In the genomic region with DNA sequence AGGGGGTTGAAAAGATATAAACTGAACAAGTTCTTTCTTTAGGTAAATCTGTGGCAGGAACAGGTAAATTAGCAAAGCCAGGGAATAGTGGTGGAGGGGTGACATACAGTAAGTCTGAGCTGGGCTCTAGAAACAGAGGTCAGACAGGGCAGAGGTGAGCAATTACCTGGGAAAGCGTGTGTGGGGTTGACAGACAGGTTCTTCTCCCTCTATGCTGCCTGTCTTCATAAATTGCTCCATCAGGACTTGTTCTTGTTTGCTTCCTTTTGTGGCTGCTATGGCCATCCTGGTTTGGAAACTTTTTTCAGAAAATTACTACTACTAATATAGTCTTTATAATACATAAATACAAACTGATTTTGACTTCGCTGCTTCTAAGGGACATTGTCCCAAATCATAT, we compare ENCODE assay signal across 14 cellular contexts. TPM values are rescaled to one million over a fixed set of nuclear protein-coding genes. Genes with fewer than 3 reads are reported as not detected.
DNase-seq lines count a peak whose midpoint lies in the region; ATAC-seq, FAIRE-seq and TF ChIP-seq lines count a peak whose summit lies in the region.
"Had no signal": no experiment of that assay in that cellular context is flagged by ENCODE, and none has a peak within 500 bp of the region (broad histone marks: within the 10 kb centered on the region; RNA-seq: fewer than 3 reads in every experiment).

No MANE protein-coding gene starts in this region.

- H3F3A ChIP-seq in GM23338 (replicated peaks; ENCODE audit: low read depth) = peaks cover 10% of the 10 kb centered on the region

- peak overlapping the region; percentile 97 for H3K27ac ChIP-seq in CD4-positive, CD25-positive, alpha-beta regulatory T cell (ENCODE audit: insufficient read depth, low read length, poor library complexity, severe bottlenecking)
- no peak overlapping the region; the same call in 1 of the 2 replicates for H3K27ac ChIP-seq in GM23338 (ENCODE audit: low read depth)
- H3K27ac ChIP-seq: C4-2B had no signal

- H3K27me3 ChIP-seq in CD4-positive, CD25-positive, alpha-beta regulatory T cell (ENCODE audit: control insufficient read depth, insufficient read depth, low read length) = no peaks in the 10 kb centered on the region
- no peaks in the 10 kb centered on the region for H3K27me3 ChIP-seq in GM23338 (ENCODE audit: insufficient read depth)
- H3K27me3 ChIP-seq: sigmoid colon had no signal

- H3K27ac Mint-ChIP-seq in CD4-positive, CD25-positive, alpha-beta regulatory T cell = peak overlapping the region; percentile 60 to 78 (median 74)
- H3K27ac Mint-ChIP-seq in GM23338 = peak overlapping the region; percentile 12; the same call in 1 of the 2 replicates
- peak overlapping the region; percentile 69 for H3K27ac Mint-ChIP-seq in activated naive CD8-positive, alpha-beta T cell treated with anti-CD3 and anti-CD28 coated beads for 36 hours
- peak overlapping the region in 5 of 6 donors; percentile 0 to 98 (median 68) for H3K27ac Mint-ChIP-seq in naive B cell

- no peaks in the 10 kb centered on the region for H3K9me3 Mint-ChIP-seq in CD4-positive, CD25-positive, alpha-beta regulatory T cell
- no peaks in the 10 kb centered on the region for H3K9me3 Mint-ChIP-seq in GM23338
- H3K9me3 Mint-ChIP-seq in activated naive CD8-positive, alpha-beta T cell treated with anti-CD3 and anti-CD28 coated beads for 36 hours = no peaks in the 10 kb centered on the region
- no peaks in the 10 kb centered on the region for H3K9me3 Mint-ChIP-seq in naive B cell

- in situ Hi-C loops in G401 (cut with HindIII; ENCODE audit: low sequenced_read_pairs) = no loop called here

- peak overlapping the region; percentile 44 to 72 (median 52) for H3K4me3 Mint-ChIP-seq in CD4-positive, CD25-positive, alpha-beta regulatory T cell
- no peak overlapping the region for H3K4me3 Mint-ChIP-seq in GM23338
- H3K4me3 Mint-ChIP-seq in activated naive CD8-positive, alpha-beta T cell treated with anti-CD3 and anti-CD28 coated beads for 36 hours = no peak overlapping the region
- peak overlapping the region in 2 of 8 donors; percentile 12 to 80 for H3K4me3 Mint-ChIP-seq in naive B cell

- peak overlapping the region; percentile 33 for H3K4me3 ChIP-seq in CD4-positive, CD25-positive, alpha-beta regulatory T cell (ENCODE audit: low read depth, low read length)
- H3K4me3 ChIP-seq in GM23338 = no peak overlapping the region
- H3K4me3 ChIP-seq: sigmoid colon had no signal

- ATAC-seq in CD4-positive, CD25-positive, alpha-beta regulatory T cell (ENCODE audit: low read depth in 2 of 2) = no peak
- ATAC-seq in GM23338 = no peak
- no peak for ATAC-seq in naive B cell (ENCODE audit: low read depth in 2 of 2)

- FAIRE-seq in GM19239 (lab: Jason Lieb, UNC) = no peak

- no peak for TF ChIP-seq CTCF in GM23338 (conservative IDR thresholded peaks at IDR 0.05; ENCODE audit: low read depth in 2 of 2)

- peaks cover 41 to 68% (median 48%) of the 10 kb centered on the region in 4 donors for H3K4me1 Mint-ChIP-seq in CD4-positive, CD25-positive, alpha-beta regulatory T cell
- peaks cover 11% of the 10 kb centered on the region; the same call in 2 of the 3 replicates for H3K4me1 Mint-ChIP-seq in GM23338
- H3K4me1 Mint-ChIP-seq in activated naive CD8-positive, alpha-beta T cell treated with anti-CD3 and anti-CD28 coated beads for 36 hours = peaks cover 31% of the 10 kb centered on the region
- peaks cover 20 to 41% (median 26%) of the 10 kb centered on the region in 3 donors for H3K4me1 Mint-ChIP-seq in naive B cell

- peaks cover 19% of the 10 kb centered on the region for H3K79me2 ChIP-seq in GM23338 (replicated peaks; ENCODE audit: insufficient read depth)

- H3K36me3 Mint-ChIP-seq in CD4-positive, CD25-positive, alpha-beta regulatory T cell = peaks cover 30% of the 10 kb centered on the region
- H3K36me3 Mint-ChIP-seq in GM23338 (ENCODE audit: low read depth) = peaks cover 52% of the 10 kb centered on the region
- peaks cover 41% of the 10 kb centered on the region for H3K36me3 Mint-ChIP-seq in activated naive CD8-positive, alpha-beta T cell treated with anti-CD3 and anti-CD28 coated beads for 36 hours
- H3K36me3 Mint-ChIP-seq in naive B cell = peaks cover 10 to 17% of the 10 kb centered on the region in 2 donors

- no peaks in the 10 kb centered on the region for H3K9me2 ChIP-seq in GM23338 (ENCODE audit: insufficient read depth)

- intact Hi-C loops in posterior vena cava (cut with DNase I) = no loop called here

- H3K4me2 ChIP-seq in GM23338 = no peak overlapping the region

- H3K4me1 ChIP-seq in CD4-positive, CD25-positive, alpha-beta regulatory T cell (ENCODE audit: control insufficient read depth, insufficient read depth, low read length, poor library complexity, severe bottlenecking) = peaks cover 35% of the 10 kb centered on the region
- H3K4me1 ChIP-seq in GM23338 (ENCODE audit: insufficient read depth) = peaks cover 13% of the 10 kb centered on the region; the same call in 1 of the 2 replicates

- no peak for DNase-seq in CD4-positive, CD25-positive, alpha-beta regulatory T cell
- DNase-seq in GM23338 (ENCODE audit: low spot score) (no peak), naive B cell (no peak), NCI-H748 (lab: John Stamatoyannopoulos, UW; ENCODE audit: unreplicated experiment) (no peak), posterior vena cava (ENCODE audit: low spot score) (no peak), GM19239 (ENCODE audit: insufficient read length, low spot score) (no peak), G401 (ENCODE audit: low spot score) (no peak)
- DNase-seq in activated naive CD8-positive, alpha-beta T cell treated with anti-CD3 and anti-CD28 coated beads for 36 hours = no peak
- DNase-seq: activated effector memory CD4-positive, alpha-beta T cell treated with anti-CD3 and anti-CD28 coated beads, Interleukin-2, amount 50 U/mL, for 16 hours; NCI-H1417 treated with DMSO at 0.1 percent for 48 hours; NCI-H774; sigmoid colon; substantia nigra had no signal

- no peak overlapping the region for H2AFZ ChIP-seq in GM23338

- peaks cover 8% of the 10 kb centered on the region for H3K27me3 Mint-ChIP-seq in CD4-positive, CD25-positive, alpha-beta regulatory T cell
- H3K27me3 Mint-ChIP-seq in GM23338 (ENCODE audit: insufficient read depth, low read depth, poor library complexity) (peaks cover 13% of the 10 kb centered on the region), naive B cell (no peaks in the 10 kb centered on the region)
- no peaks in the 10 kb centered on the region for H3K27me3 Mint-ChIP-seq in activated naive CD8-positive, alpha-beta T cell treated with anti-CD3 and anti-CD28 coated beads for 36 hours

- peaks cover 49% of the 10 kb centered on the region for H3K36me3 ChIP-seq in CD4-positive, CD25-positive, alpha-beta regulatory T cell (ENCODE audit: control insufficient read depth, insufficient read depth, low read length)
- peaks cover 14% of the 10 kb centered on the region for H3K36me3 ChIP-seq in GM23338 (ENCODE audit: insufficient read depth)

- H4K20me1 ChIP-seq in GM23338 (replicated peaks; ENCODE audit: insufficient read depth) = 0 out of 2 replicates have a peak, but pooled peaks cover 5% of the 10 kb centered on the region

- no peaks in the 10 kb centered on the region for H3K9me3 ChIP-seq in CD4-positive, CD25-positive, alpha-beta regulatory T cell (ENCODE audit: control insufficient read depth in 2 of 2, low read length in 2 of 2)
- H3K9me3 ChIP-seq: sigmoid colon had no signal

TF ChIP-seq in GM23338, 12 proteins besides CTCF, POLR2A, EP300 and RAD21 (continues in another document):
- TF ChIP-seq, protein P1, sequence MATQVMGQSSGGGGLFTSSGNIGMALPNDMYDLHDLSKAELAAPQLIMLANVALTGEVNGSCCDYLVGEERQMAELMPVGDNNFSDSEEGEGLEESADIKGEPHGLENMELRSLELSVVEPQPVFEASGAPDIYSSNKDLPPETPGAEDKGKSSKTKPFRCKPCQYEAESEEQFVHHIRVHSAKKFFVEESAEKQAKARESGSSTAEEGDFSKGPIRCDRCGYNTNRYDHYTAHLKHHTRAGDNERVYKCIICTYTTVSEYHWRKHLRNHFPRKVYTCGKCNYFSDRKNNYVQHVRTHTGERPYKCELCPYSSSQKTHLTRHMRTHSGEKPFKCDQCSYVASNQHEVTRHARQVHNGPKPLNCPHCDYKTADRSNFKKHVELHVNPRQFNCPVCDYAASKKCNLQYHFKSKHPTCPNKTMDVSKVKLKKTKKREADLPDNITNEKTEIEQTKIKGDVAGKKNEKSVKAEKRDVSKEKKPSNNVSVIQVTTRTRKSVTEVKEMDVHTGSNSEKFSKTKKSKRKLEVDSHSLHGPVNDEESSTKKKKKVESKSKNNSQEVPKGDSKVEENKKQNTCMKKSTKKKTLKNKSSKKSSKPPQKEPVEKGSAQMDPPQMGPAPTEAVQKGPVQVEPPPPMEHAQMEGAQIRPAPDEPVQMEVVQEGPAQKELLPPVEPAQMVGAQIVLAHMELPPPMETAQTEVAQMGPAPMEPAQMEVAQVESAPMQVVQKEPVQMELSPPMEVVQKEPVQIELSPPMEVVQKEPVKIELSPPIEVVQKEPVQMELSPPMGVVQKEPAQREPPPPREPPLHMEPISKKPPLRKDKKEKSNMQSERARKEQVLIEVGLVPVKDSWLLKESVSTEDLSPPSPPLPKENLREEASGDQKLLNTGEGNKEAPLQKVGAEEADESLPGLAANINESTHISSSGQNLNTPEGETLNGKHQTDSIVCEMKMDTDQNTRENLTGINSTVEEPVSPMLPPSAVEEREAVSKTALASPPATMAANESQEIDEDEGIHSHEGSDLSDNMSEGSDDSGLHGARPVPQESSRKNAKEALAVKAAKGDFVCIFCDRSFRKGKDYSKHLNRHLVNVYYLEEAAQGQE (IDR thresholded peaks at IDR 0.05; ENCODE audit: unreplicated experiment) = no peak
- TF ChIP-seq NANOG (IDR thresholded peaks at IDR 0.05; ENCODE audit: borderline replicate concordance) (no peak), POLR2AphosphoS5 (IDR thresholded peaks at IDR 0.05; ENCODE audit: low read depth) (no peak)

RNA-seq across cellular contexts. Expression of a gene that starts 3.4 kb away (rescaled TPM):
- 200 TPM for total RNA-seq in CD4-positive, CD25-positive, alpha-beta regulatory T cell
- 10 to 100 TPM; 28.2 to 41.9 (median 37.0) TPM for polyA plus RNA-seq in CD4-positive, CD25-positive, alpha-beta regulatory T cell
- total RNA-seq in GM23338 (2014; rRNA removed; shearing (Covaris generic)) = 17.2 and 23.9 TPM in 2 replicates
- polyA plus RNA-seq in GM23338 (2016; fragmentation: Nextera tagmentation; extraction: Ambion mirVana) (57.9 and 92.4 TPM in 2 replicates), naive B cell (ENCODE audit: low read depth in 6 of 6) (10 to 100 TPM in 5 of 6 donors, 1 to 10 TPM in 1; 6.7 to 93.9 (median 27.4) TPM)
- 10 to 100 TPM; 33.1 to 33.9 TPM for total RNA-seq in activated naive CD8-positive, alpha-beta T cell treated with anti-CD3 and anti-CD28 coated beads for 36 hours
- total RNA-seq in posterior vena cava = 10 to 100 TPM; 81.0 to 91.9 TPM
- 3.3 and 7.9 TPM in 2 replicates for total RNA-seq in G401 (2014; rRNA removed; shearing (Covaris generic))

RNA-seq across cellular contexts. Expression of a gene that starts 30.7 kb away (rescaled TPM):
- total RNA-seq in CD4-positive, CD25-positive, alpha-beta regulatory T cell = 207 TPM
- 100 to 1,000 TPM; 221 to 282 (median 255) TPM for polyA plus RNA-seq in CD4-positive, CD25-positive, alpha-beta regulatory T cell
- 157 and 169 TPM in 2 replicates for total RNA-seq in GM23338 (2014; rRNA removed; shearing (Covaris generic))
- polyA plus RNA-seq in GM23338 (2016; fragmentation: Nextera tagmentation; extraction: Ambion mirVana) (535 and 577 TPM in 2 replicates), naive B cell (ENCODE audit: low read depth in 6 of 6) (100 to 1,000 TPM; 109 to 199 (median 154) TPM)
- 100 to 1,000 TPM; 302 to 307 TPM for total RNA-seq in activated naive CD8-positive, alpha-beta T cell treated with anti-CD3 and anti-CD28 coated beads for 36 hours
- total RNA-seq in posterior vena cava = 100 to 1,000 TPM; 117 to 151 TPM
- total RNA-seq in G401 (2014; rRNA removed; shearing (Covaris generic)) = 221 and 286 TPM in 2 replicates

Comparison
In these comparisons a context has a peak if more than half of its experiments do, and no peak if none do; other contexts are left out.
1. H3K27ac Mint-ChIP-seq: peak in every context shown above with its lines; median percentile 74 in CD4-positive, CD25-positive, alpha-beta regulatory T cell; 69 in activated naive CD8-positive, alpha-beta T cell treated with anti-CD3 and anti-CD28 coated beads for 36 hours; 68 in naive B cell; 12 in GM23338.
2. H3K4me3 Mint-ChIP-seq: peak in CD4-positive, CD25-positive, alpha-beta regulatory T cell (4 of 4); none in GM23338 (single experiment) and activated naive CD8-positive, alpha-beta T cell treated with anti-CD3 and anti-CD28 coated beads for 36 hours (single experiment).